Comparison of ENCODE assay signal across 17 cellular contexts in genomic region chr3:32335365-32336122, GRCh38. TPM values are rescaled to one million over a fixed set of nuclear protein-coding genes. Genes with fewer than 3 reads are reported as not detected.
A peak's percentile ranks its signal among the peaks of the same experiment; 100 is the strongest.
DNase-seq lines count a peak whose midpoint lies in the region; ATAC-seq and TF ChIP-seq lines count a peak whose summit lies in the region.
"Had no signal": no experiment of that assay in that cellular context is flagged by ENCODE, and none has a peak within 500 bp of the region (broad histone marks: within the 10 kb centered on the region; RNA-seq: fewer than 3 reads in every experiment).

No MANE protein-coding gene starts in this region.

- H3K27ac Mint-ChIP-seq in activated CD4-positive, alpha-beta T cell treated with anti-CD3 and anti-CD28 coated beads, Interleukin-2, amount 10 ng/mL, durations not matched to agents 24 days and 14 days, result peak overlapping the region; percentile 62
- H3K27ac Mint-ChIP-seq in CD4-positive, alpha-beta memory T cell, result peak overlapping the region; percentile 13 to 96 (median 76)
- H3K27ac Mint-ChIP-seq in activated naive CD4-positive, alpha-beta T cell treated with anti-CD3 and anti-CD28 coated beads, Interleukin-2, amount 50 U/mL, for 72 hours, result peak overlapping the region; percentile 84 to 88
- H3K27ac Mint-ChIP-seq: GM23338; stimulated activated effector memory CD8-positive, alpha-beta T cell treated with anti-CD3 and anti-CD28 coated beads, Interleukin-12 subunit alpha, Interleukin-12 subunit beta, amount 100 ng/mL, for 72 hours had no signal

- H3K4me3 Mint-ChIP-seq in activated CD4-positive, alpha-beta T cell treated with anti-CD3 and anti-CD28 coated beads, Interleukin-2, amount 10 ng/mL, durations not matched to agents 24 days and 14 days, result peak overlapping the region; percentile 57
- H3K4me3 Mint-ChIP-seq in CD4-positive, alpha-beta memory T cell, result peak overlapping the region in 7 of 8 donors; percentile 37 to 80 (median 66)
- H3K4me3 Mint-ChIP-seq: GM23338; stimulated activated effector memory CD8-positive, alpha-beta T cell treated with anti-CD3 and anti-CD28 coated beads, Interleukin-12 subunit alpha, Interleukin-12 subunit beta, amount 100 ng/mL, for 72 hours had no signal

- no peak for TF ChIP-seq POLR2A in heart left ventricle (IDR thresholded peaks at IDR 0.05)

- CTCF ChIA-PET in CD4-positive, alpha-beta memory T cell (lab: Charles Lee; ENCODE audit: partially characterized antibody), result interaction anchor here (0.6 to 14.1 kb wide), 21 partner anchors 10 to 165 kb away, joined by 3 to 382 read pairs (median 5); no protein-coding TSS in a partner anchor

- 83 to 90% (median 84%) methylated on average over 12 to 13 of the region's 13 CpGs for WGBS in heart left ventricle, 4 donors

- H3K4me1 Mint-ChIP-seq in activated CD4-positive, alpha-beta T cell treated with anti-CD3 and anti-CD28 coated beads, Interleukin-2, amount 10 ng/mL, durations not matched to agents 24 days and 14 days, result peaks cover 42% of the 10 kb centered on the region
- H3K4me1 Mint-ChIP-seq in CD4-positive, alpha-beta memory T cell, result peaks cover 36 to 58% (median 52%) of the 10 kb centered on the region in 4 donors
- H3K4me1 Mint-ChIP-seq: stimulated activated effector memory CD8-positive, alpha-beta T cell treated with anti-CD3 and anti-CD28 coated beads, Interleukin-12 subunit alpha, Interleukin-12 subunit beta, amount 100 ng/mL, for 72 hours had no signal

- peaks cover 45% of the 10 kb centered on the region for H3K4me1 ChIP-seq in CD4-positive, alpha-beta memory T cell (ENCODE audit: insufficient read depth, low read length)
- H3K4me1 ChIP-seq in mucosa of descending colon (ENCODE audit: low read depth) (no peaks in the 10 kb centered on the region), heart left ventricle (peaks cover 0 to 16% (median 0%) of the 10 kb centered on the region in 12 donors)
- H3K4me1 ChIP-seq: right atrium auricular region, SJSA1 had no signal

- H3K27me3 ChIP-seq in CD4-positive, alpha-beta memory T cell (ENCODE audit: insufficient read depth, low read length), result no peaks in the 10 kb centered on the region
- H3K27me3 ChIP-seq in heart left ventricle, result no peaks in the 10 kb centered on the region
- H3K27me3 ChIP-seq: heart right ventricle, right atrium auricular region, SJSA1 had no signal

- H3K9me3 ChIP-seq in CD4-positive, alpha-beta memory T cell (ENCODE audit: control insufficient read depth in 1 of 2, low read length in 2 of 2), result no peaks in the 10 kb centered on the region
- H3K9me3 ChIP-seq in mucosa of descending colon, result no peaks in the 10 kb centered on the region
- H3K9me3 ChIP-seq in heart left ventricle, result peaks cover 0 to 6% (median 0%) of the 10 kb centered on the region in 12 donors
- H3K9me3 ChIP-seq: right atrium auricular region, SJSA1 had no signal

- POLR2A ChIA-PET in CD4-positive, alpha-beta memory T cell (lab: Charles Lee; ENCODE audit: partially characterized antibody), result interaction anchor here (0.7 to 11.0 kb wide), 10 partner anchors 12 to 97 kb away, joined by 3 to 81 read pairs (median 6); partner anchors contain the start of gene CMTM8

- H3K27ac ChIP-seq in CD4-positive, alpha-beta memory T cell (ENCODE audit: low read depth, low read length), result peak overlapping the region; percentile 24
- no peak overlapping the region for H3K27ac ChIP-seq in heart left ventricle
- H3K27ac ChIP-seq: heart right ventricle, PC-9, right atrium auricular region, SJSA1 had no signal

- intact Hi-C loops in activated CD4-positive, alpha-beta T cell treated with anti-CD3 and anti-CD28 coated beads, Interleukin-2, amount 10 ng/mL, durations not matched to agents 24 days and 14 days (cut with micrococcal nuclease), result loop anchor here (1.0 kb wide), 1 partner anchor 158 kb away; no protein-coding TSS in a partner anchor
- intact Hi-C loops in CD4-positive, alpha-beta memory T cell (cut with micrococcal nuclease), result loop anchor here (5.0 kb wide), 1 partner anchor 57 kb away; the partner anchor contains the start of gene CMTM7
- intact Hi-C loops in mucosa of descending colon (cut with DNase I, micrococcal nuclease) (no loop called here), heart left ventricle (cut with DNase I) (loop anchor here in 5 of 10 donors (2.0 to 5.0 kb wide), 3 partner anchors 38 to 158 kb away; no protein-coding TSS in a partner anchor)

- TF ChIP-seq CTCF in mucosa of descending colon (IDR thresholded peaks at IDR 0.05) (no peak), heart left ventricle (IDR thresholded peaks at IDR 0.05) (no peak)

- H3K4me3 ChIP-seq in CD4-positive, alpha-beta memory T cell (ENCODE audit: low read length in 2 of 2), result peak overlapping the region; percentile 8 to 18
- no peak overlapping the region for H3K4me3 ChIP-seq in mucosa of descending colon
- no peak overlapping the region for H3K4me3 ChIP-seq in heart left ventricle
- H3K4me3 ChIP-seq: GM23338, heart right ventricle, PC-9, right atrium auricular region, SJSA1 had no signal

- DNase-seq in activated CD4-positive, alpha-beta T cell treated with anti-CD3 and anti-CD28 coated beads, Interleukin-2, amount 10 ng/mL, durations not matched to agents 24 days and 14 days, result peak; percentile 78
- DNase-seq in activated CD4-positive, alpha-beta T cell treated with anti-CD3 and anti-CD28 coated beads for 1 hour, result no peak
- DNase-seq in CD4-positive, alpha-beta memory T cell, result peak; percentile 6 to 36 (median 19)
- no peak for DNase-seq in activated naive CD4-positive, alpha-beta T cell treated with anti-CD3 and anti-CD28 coated beads, Interleukin-2, amount 50 U/mL, for 72 hours (ENCODE audit: low spot score in 2 of 2)
- DNase-seq in mucosa of descending colon (no peak), NCI-H69 (lab: John Stamatoyannopoulos, UW) (no peak), heart left ventricle (no peak)
- DNase-seq: C1 segment of cervical spinal cord, DMS79, heart right ventricle, NCI-H1417 treated with DMSO at 0.1 percent for 48 hours, PC-9 had no signal

- ATAC-seq in activated naive CD4-positive, alpha-beta T cell treated with anti-CD3 and anti-CD28 coated beads, Interleukin-2, amount 50 U/mL, for 72 hours, result peak; percentile 42 to 57
- ATAC-seq in mucosa of descending colon, result peak; percentile 25
- no peak for ATAC-seq in HG02678 (IDR thresholded peaks at IDR 0.05; ENCODE audit: unreplicated experiment)
- no peak for ATAC-seq in heart left ventricle

- peaks cover 1% of the 10 kb centered on the region for H3K36me3 Mint-ChIP-seq in activated CD4-positive, alpha-beta T cell treated with anti-CD3 and anti-CD28 coated beads, Interleukin-2, amount 10 ng/mL, durations not matched to agents 24 days and 14 days (ENCODE audit: low read depth)
- peaks cover 0 to 5% of the 10 kb centered on the region in 2 donors for H3K36me3 Mint-ChIP-seq in CD4-positive, alpha-beta memory T cell
- no peaks in the 10 kb centered on the region for H3K36me3 Mint-ChIP-seq in activated naive CD4-positive, alpha-beta T cell treated with anti-CD3 and anti-CD28 coated beads, Interleukin-2, amount 50 U/mL, for 72 hours
- H3K36me3 Mint-ChIP-seq: stimulated activated effector memory CD8-positive, alpha-beta T cell treated with anti-CD3 and anti-CD28 coated beads, Interleukin-12 subunit alpha, Interleukin-12 subunit beta, amount 100 ng/mL, for 72 hours had no signal

- H3K36me3 ChIP-seq in CD4-positive, alpha-beta memory T cell (ENCODE audit: insufficient read depth, low read length), result no peaks in the 10 kb centered on the region
- no peaks in the 10 kb centered on the region for H3K36me3 ChIP-seq in mucosa of descending colon (ENCODE audit: low read depth)
- no peaks in the 10 kb centered on the region for H3K36me3 ChIP-seq in heart left ventricle
- H3K36me3 ChIP-seq: heart right ventricle, right atrium auricular region, SJSA1 had no signal

- H3K27me3 Mint-ChIP-seq in activated CD4-positive, alpha-beta T cell treated with anti-CD3 and anti-CD28 coated beads, Interleukin-2, amount 10 ng/mL, durations not matched to agents 24 days and 14 days, result no peaks in the 10 kb centered on the region
- no peaks in the 10 kb centered on the region for H3K27me3 Mint-ChIP-seq in CD4-positive, alpha-beta memory T cell

- H3K9me3 Mint-ChIP-seq in activated CD4-positive, alpha-beta T cell treated with anti-CD3 and anti-CD28 coated beads, Interleukin-2, amount 10 ng/mL, durations not matched to agents 24 days and 14 days, result no peaks in the 10 kb centered on the region
- no peaks in the 10 kb centered on the region for H3K9me3 Mint-ChIP-seq in CD4-positive, alpha-beta memory T cell
- no peaks in the 10 kb centered on the region for H3K9me3 Mint-ChIP-seq in activated naive CD4-positive, alpha-beta T cell treated with anti-CD3 and anti-CD28 coated beads, Interleukin-2, amount 50 U/mL, for 72 hours
- H3K9me3 Mint-ChIP-seq: GM23338; stimulated activated effector memory CD8-positive, alpha-beta T cell treated with anti-CD3 and anti-CD28 coated beads, Interleukin-12 subunit alpha, Interleukin-12 subunit beta, amount 100 ng/mL, for 72 hours had no signal

RNA-seq across cellular contexts. Expression of gene CMTM7, which starts 56.1 kb away (rescaled TPM):
- 45.0 and 46.3 TPM in 2 replicates for total RNA-seq in activated CD4-positive, alpha-beta T cell treated with anti-CD3 and anti-CD28 coated beads, Interleukin-2, amount 10 ng/mL, durations not matched to agents 24 days and 14 days
- 10 to 100 TPM; 44.2 to 48.0 TPM for total RNA-seq in CD4-positive, alpha-beta memory T cell
- polyA plus RNA-seq in CD4-positive, alpha-beta memory T cell, result 100 to 1,000 TPM in 1 of 2 donors, 10 to 100 TPM in 1; 83.4 to 137 TPM
- 10 to 100 TPM; 34.2 to 59.9 TPM for total RNA-seq in activated naive CD4-positive, alpha-beta T cell treated with anti-CD3 and anti-CD28 coated beads, Interleukin-2, amount 50 U/mL, for 72 hours
- total RNA-seq in mucosa of descending colon (1 to 10 TPM; 3.6 to 5.1 (median 4.8) TPM), heart left ventricle (10 to 100 TPM in 1 of 9 donors, 1 to 10 TPM in 8; 2.3 to 16.8 (median 3.6) TPM)
- polyA plus RNA-seq in heart left ventricle, result 1 to 10 TPM; 2.7 to 3.8 TPM

Comparison
In these comparisons a context has a peak if more than half of its experiments do, and no peak if none do; other contexts are left out.
1. DNase-seq: peak in activated CD4-positive, alpha-beta T cell treated with anti-CD3 and anti-CD28 coated beads, Interleukin-2, amount 10 ng/mL, durations not matched to agents 24 days and 14 days (single experiment) and CD4-positive, alpha-beta memory T cell (5 of 5); none in activated CD4-positive, alpha-beta T cell treated with anti-CD3 and anti-CD28 coated beads for 1 hour (single experiment), activated naive CD4-positive, alpha-beta T cell treated with anti-CD3 and anti-CD28 coated beads, Interleukin-2, amount 50 U/mL, for 72 hours (0 of 2), mucosa of descending colon (0 of 3), NCI-H69 (single experiment) and heart left ventricle (0 of 5).
2. H3K4me3 ChIP-seq: peak in CD4-positive, alpha-beta memory T cell (2 of 2); none in mucosa of descending colon (single experiment) and heart left ventricle (0 of 12).
3. ATAC-seq: peak in activated naive CD4-positive, alpha-beta T cell treated with anti-CD3 and anti-CD28 coated beads, Interleukin-2, amount 50 U/mL, for 72 hours (2 of 2) and mucosa of descending colon (single experiment); none in HG02678 (single experiment) and heart left ventricle (0 of 4).
4. intact Hi-C loops: an anchor here in activated CD4-positive, alpha-beta T cell treated with anti-CD3 and anti-CD28 coated beads, Interleukin-2, amount 10 ng/mL, durations not matched to agents 24 days and 14 days (1.0 kb wide) and CD4-positive, alpha-beta memory T cell (5.0 kb wide); none called in mucosa of descending colon.
5. Peak in every context shown above with its lines, with median percentiles within 50 percentile points of each other: H3K27ac Mint-ChIP-seq.